In the genomic region with DNA sequence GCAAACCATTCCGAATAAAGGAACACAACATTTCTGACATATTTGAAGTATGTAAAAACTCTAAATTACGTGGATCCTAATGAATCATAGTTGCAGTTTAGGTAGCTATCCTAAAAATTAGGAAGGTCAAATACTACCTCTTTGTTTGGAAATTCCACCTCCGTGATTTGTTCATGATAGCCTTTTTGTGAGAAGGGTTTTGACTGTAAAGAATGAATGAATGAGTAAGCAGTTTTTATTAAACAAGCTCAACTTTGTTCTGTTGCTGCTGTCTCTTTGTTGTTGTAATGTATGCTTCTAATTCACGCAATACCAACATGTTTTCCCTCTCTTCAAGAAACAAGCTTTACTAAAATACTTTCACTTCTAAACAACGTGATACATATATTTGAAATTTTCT, we compare ENCODE assay signal across 22 cellular contexts.
DNase-seq lines count a peak whose midpoint lies in the region; ATAC-seq and TF ChIP-seq lines count a peak whose summit lies in the region.
"Had no signal": no experiment of that assay in that cellular context is flagged by ENCODE, and none has a peak within 500 bp of the region (broad histone marks: within the 10 kb centered on the region; RNA-seq: fewer than 3 reads in every experiment).

No MANE protein-coding gene starts in this region.

- H3K9me3 ChIP-seq in breast epithelium: no peaks in the 10 kb centered on the region
- H3K9me3 ChIP-seq in neural progenitor cell (ENCODE audit: low read depth): no peaks in the 10 kb centered on the region
- H3K9me3 ChIP-seq: thyroid gland had no signal

- H3K9ac ChIP-seq in neural progenitor cell: no peak overlapping the region

- ATAC-seq in HG03196 (IDR thresholded peaks at IDR 0.05; ENCODE audit: unreplicated experiment): no peak
- ATAC-seq: activated T-helper 17 cell treated with anti-CD3 and anti-CD28 coated beads, Interleukin-2, amount 50 U/mL, for 72 hours; effector memory CD8-positive, alpha-beta T cell; left cardiac atrium had no signal

- H3K4me1 Mint-ChIP-seq in MCF 10A (ENCODE audit: insufficient read depth, unreplicated experiment) (peaks cover 21% of the 10 kb centered on the region), neural progenitor cell (no peaks in the 10 kb centered on the region)
- H3K4me1 Mint-ChIP-seq: activated T-helper 17 cell treated with anti-CD3 and anti-CD28 coated beads, Interleukin-2, amount 50 U/mL, for 72 hours; CD14-positive monocyte had no signal

- H3K4me1 ChIP-seq in breast epithelium (no peaks in the 10 kb centered on the region), neural progenitor cell (no peaks in the 10 kb centered on the region)

- H2AFZ ChIP-seq in neural progenitor cell (replicated peaks): peak overlapping the region; percentile 48

- H3K27me3 Mint-ChIP-seq in MCF 10A (ENCODE audit: insufficient read depth, unreplicated experiment) (no peaks in the 10 kb centered on the region), neural progenitor cell (ENCODE audit: insufficient read depth, low read depth) (no peaks in the 10 kb centered on the region)
- H3K27me3 Mint-ChIP-seq: activated T-helper 17 cell treated with anti-CD3 and anti-CD28 coated beads, Interleukin-2, amount 50 U/mL, for 72 hours; effector memory CD8-positive, alpha-beta T cell had no signal

- no peak overlapping the region for H3K27ac ChIP-seq in breast epithelium
- peak overlapping the region in 41 of 59 donors; percentile 3 to 85 (median 47) for H3K27ac ChIP-seq in dorsolateral prefrontal cortex
- H3K27ac ChIP-seq in neural progenitor cell: no peak overlapping the region
- H3K27ac ChIP-seq: RWPE1, thyroid gland had no signal

- no TSS peak for BruUV-seq in MCF 10A (replicated peaks; lab: Mats Ljungman, UMichigan)

- H3F3A ChIP-seq in neural progenitor cell (ENCODE audit: low read depth): no peaks in the 10 kb centered on the region

- no peaks in the 10 kb centered on the region for H3K79me2 ChIP-seq in neural progenitor cell (ENCODE audit: low read depth)

- TF ChIP-seq CTCF in MCF 10A (IDR thresholded peaks at IDR 0.05; ENCODE audit: unreplicated experiment) (no peak), breast epithelium (IDR thresholded peaks at IDR 0.05) (no peak), dorsolateral prefrontal cortex (IDR thresholded peaks at IDR 0.05 in 54 of 56, conservative IDR thresholded peaks at IDR 0.05 in 2 of 56; ENCODE audit: low read depth in 1 of 56, partially characterized antibody in 56 of 56) (no peak), neural progenitor cell (IDR thresholded peaks at IDR 0.05) (no peak)

- H3K4me3 Mint-ChIP-seq in MCF 10A (ENCODE audit: unreplicated experiment) (no peak overlapping the region), neural progenitor cell (no peak overlapping the region)
- H3K4me3 Mint-ChIP-seq: activated T-helper 17 cell treated with anti-CD3 and anti-CD28 coated beads, Interleukin-2, amount 50 U/mL, for 72 hours; CD14-positive monocyte; effector memory CD8-positive, alpha-beta T cell; T-helper 1 cell treated with Interleukin-12 subunit alpha and Interleukin-12 subunit beta and Interleukin-4 antibody, amounts not matched to agents 30 μg/mL and 1 μg/mL, for 36 hours had no signal

- DNase-seq in MCF 10A (ENCODE audit: unreplicated experiment) (peak; percentile 16), breast epithelium (ENCODE audit: low spot score in 2 of 2) (no peak), dorsolateral prefrontal cortex (no peak), neural progenitor cell (ENCODE audit: low spot score) (no peak), NCI-H2029 (lab: John Stamatoyannopoulos, UW) (no peak), DMS79 (lab: John Stamatoyannopoulos, UW) (no peak), RKO (ENCODE audit: low spot score) (no peak)
- DNase-seq: activated CD8-positive, alpha-beta memory T cell treated with anti-CD3 and anti-CD28 coated beads for 24 hours; cerebellar nuclear complex; effector memory CD8-positive, alpha-beta T cell; left cardiac atrium; NCI-H146; NK-92 treated with Interleukin-12 subunit alpha and Interleukin-12 subunit beta, amount 100 ng/mL, for 24 hours; nucleus accumbens; stimulated activated CD4-positive, alpha-beta T cell treated with anti-CD3 and anti-CD28 coated beads, Interleukin-4, amount 100 ng/mL, for 24 hours; stimulated activated CD8-positive, alpha-beta memory T cell treated with anti-CD3 and anti-CD28 coated beads, Interleukin-4, amount 100 ng/mL, for 48 hours; thyroid gland had no signal

- CTCF ChIA-PET in MCF 10A (lab: Yijun Ruan, JAX): interaction anchor here (0.9 kb wide), 1 partner anchor 12 kb away, joined by 3 read pairs; no protein-coding TSS in a partner anchor

- H3K27ac Mint-ChIP-seq in MCF 10A (ENCODE audit: low read depth, unreplicated experiment) (peak overlapping the region; percentile 63), neural progenitor cell (no peak overlapping the region)
- H3K27ac Mint-ChIP-seq: activated T-helper 17 cell treated with anti-CD3 and anti-CD28 coated beads, Interleukin-2, amount 50 U/mL, for 72 hours; CD14-positive monocyte; effector memory CD8-positive, alpha-beta T cell; T-helper 1 cell treated with Interleukin-12 subunit alpha and Interleukin-12 subunit beta and Interleukin-4 antibody, amounts not matched to agents 30 μg/mL and 1 μg/mL, for 36 hours had no signal

- H3K4me2 ChIP-seq in neural progenitor cell: no peak overlapping the region

- H3K4me3 ChIP-seq in breast epithelium (no peak overlapping the region), dorsolateral prefrontal cortex (peak overlapping the region in 21 of 59 donors; percentile 0 to 35 (median 19)), neural progenitor cell (no peak overlapping the region)
- H3K4me3 ChIP-seq: thyroid gland had no signal

- H3K27me3 ChIP-seq in breast epithelium (no peaks in the 10 kb centered on the region), dorsolateral prefrontal cortex (no peaks in the 10 kb centered on the region), neural progenitor cell (no peaks in the 10 kb centered on the region)
- H3K27me3 ChIP-seq: thyroid gland had no signal

- no peaks in the 10 kb centered on the region for H3K36me3 ChIP-seq in breast epithelium
- no peaks in the 10 kb centered on the region for H3K36me3 ChIP-seq in neural progenitor cell
- H3K36me3 ChIP-seq: thyroid gland had no signal

- intact Hi-C loops in MCF 10A (cut with micrococcal nuclease) (no loop called here), breast epithelium (cut with DNase I; ENCODE audit: low total_unique reads) (no loop called here), dorsolateral prefrontal cortex (cut with DNase I) (no loop called here)

- TF ChIP-seq POLR2A in breast epithelium (IDR thresholded peaks at IDR 0.05): no peak

- no peaks in the 10 kb centered on the region for H3K36me3 Mint-ChIP-seq in MCF 10A (ENCODE audit: insufficient read depth, unreplicated experiment)
- H3K36me3 Mint-ChIP-seq in neural progenitor cell: peaks cover 13% of the 10 kb centered on the region
- H3K36me3 Mint-ChIP-seq: CD14-positive monocyte had no signal

- no peaks in the 10 kb centered on the region for H4K20me1 ChIP-seq in neural progenitor cell (ENCODE audit: low read depth)

- POLR2A ChIA-PET in MCF 10A (lab: Yijun Ruan, JAX): interaction anchor here (0.8 to 3.4 kb wide), 4 partner anchors 10 to 17 kb away, joined by 3 to 16 read pairs (median 8); no protein-coding TSS in a partner anchor

- H3K9me3 Mint-ChIP-seq in MCF 10A (ENCODE audit: unreplicated experiment): no peaks in the 10 kb centered on the region
- H3K9me3 Mint-ChIP-seq in neural progenitor cell: no peaks in the 10 kb centered on the region
- H3K9me3 Mint-ChIP-seq: activated T-helper 17 cell treated with anti-CD3 and anti-CD28 coated beads, Interleukin-2, amount 50 U/mL, for 72 hours had no signal

Comparison
In these comparisons a context has a peak if more than half of its experiments do, and no peak if none do; other contexts are left out.
1. H3K27ac ChIP-seq: peak in dorsolateral prefrontal cortex (41 of 59); none in breast epithelium (0 of 2) and neural progenitor cell (single experiment).